Comparison of ENCODE assay signal across 17 cellular contexts in the genomic region with DNA sequence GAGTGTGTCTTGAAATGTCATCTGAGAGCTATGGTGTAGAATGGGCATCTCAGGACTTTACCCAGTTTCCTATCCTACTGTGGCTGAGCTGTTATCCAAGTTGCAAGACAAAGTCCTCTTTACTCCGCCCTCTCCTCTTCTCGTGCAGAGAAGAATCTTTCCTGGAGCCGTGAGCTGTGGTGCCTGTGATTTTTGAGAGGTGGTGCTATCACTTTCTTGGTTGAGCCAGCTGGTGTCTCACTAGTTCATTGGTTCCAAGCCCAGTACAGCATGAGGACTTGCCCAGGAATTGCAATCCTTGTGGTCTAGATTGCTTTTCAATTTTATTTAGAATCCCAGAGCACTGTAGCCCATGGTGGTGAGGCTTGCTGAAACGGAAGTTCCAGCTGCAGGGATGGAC.
DNase-seq lines count a peak whose midpoint lies in the region; ATAC-seq lines count a peak whose summit lies in the region.
"Had no signal": no experiment of that assay in that cellular context is flagged by ENCODE, and none has a peak within 500 bp of the region (broad histone marks: within the 10 kb centered on the region; RNA-seq: fewer than 3 reads in every experiment).

No MANE protein-coding gene starts in this region.

- no peak overlapping the region for H4K5ac ChIP-seq in mesendoderm (ENCODE audit: low read length)

- H3K56ac ChIP-seq in mesendoderm (ENCODE audit: low read length): no peak overlapping the region

- no peak overlapping the region for H2BK120ac ChIP-seq in mesendoderm (ENCODE audit: low read depth, low read length)

- H3K79me2 ChIP-seq in mesendoderm (ENCODE audit: control insufficient read depth, insufficient read depth, low read length): no peaks in the 10 kb centered on the region

- no peak overlapping the region for H3K4me2 ChIP-seq in mesendoderm (ENCODE audit: low read length)
- H3K4me2 ChIP-seq: PC-9 had no signal

- no peaks in the 10 kb centered on the region for H3K79me1 ChIP-seq in mesendoderm (ENCODE audit: low read length)

- no peak overlapping the region for H3K9ac ChIP-seq in mesendoderm (ENCODE audit: low read length)

- H3K27me3 ChIP-seq in MG63 (no peaks in the 10 kb centered on the region; the same call in 1 of the 2 replicates), mesendoderm (ENCODE audit: insufficient read depth, low read length, poor library complexity) (no peaks in the 10 kb centered on the region)
- H3K27me3 ChIP-seq: BE2C, cardiac muscle cell, esophagus muscularis mucosa had no signal

- H3K4me3 ChIP-seq in MG63 (no peak overlapping the region), mesendoderm (ENCODE audit: low read length) (no peak overlapping the region)
- H3K4me3 ChIP-seq: cardiac muscle cell, esophagus muscularis mucosa, PC-9 had no signal

- H3K4ac ChIP-seq in mesendoderm (ENCODE audit: low read depth, low read length): no peak overlapping the region

- H3K9me3 ChIP-seq in MG63: no peaks in the 10 kb centered on the region
- H3K9me3 ChIP-seq: esophagus muscularis mucosa had no signal

- H3K18ac ChIP-seq in mesendoderm (ENCODE audit: low read length): no peak overlapping the region

- H3K36me3 ChIP-seq in MG63 (no peaks in the 10 kb centered on the region), mesendoderm (ENCODE audit: control insufficient read depth, insufficient read depth, low read length) (no peaks in the 10 kb centered on the region)
- H3K36me3 ChIP-seq: BE2C, cardiac muscle cell, esophagus muscularis mucosa had no signal

- peak; percentile 37 for DNase-seq in Daoy (ENCODE audit: low read depth)
- DNase-seq in MG63: peak; percentile 29
- DNase-seq in cerebellar cortex (ENCODE audit: low spot score): peak; percentile 8
- DNase-seq in mesendoderm: peak; percentile 80
- no peak for DNase-seq in T-helper 2 cell
- DNase-seq in Right ventricle myocardium inferior (ENCODE audit: missing footprints): no peak
- no peak for DNase-seq in amniotic stem cell (lab: John Stamatoyannopoulos, UW)
- DNase-seq in NCI-H1105 treated with DMSO at 0.1 percent for 48 hours (lab: John Stamatoyannopoulos, UW): no peak
- DNase-seq: activated B cell treated with CpG ODN at 0.5 μM for 24 hours; activated CD8-positive, alpha-beta memory T cell treated with anti-CD3 and anti-CD28 coated beads for 24 hours; BE2C; NCI-H187; PC-9; stimulated activated naive CD4-positive, alpha-beta T cell treated with Interleukin-2 at 50 U/mL for 16 hours; trophoblast cell had no signal

- no peak overlapping the region for H3K23ac ChIP-seq in mesendoderm (ENCODE audit: low read length)

- H3K27ac ChIP-seq in mesendoderm (ENCODE audit: low read depth, low read length): no peak overlapping the region
- H3K27ac ChIP-seq: cardiac muscle cell, esophagus muscularis mucosa, PC-9 had no signal

- H3K4me1 ChIP-seq in mesendoderm (ENCODE audit: control insufficient read depth, low read depth, low read length): no peaks in the 10 kb centered on the region
- H3K4me1 ChIP-seq: BE2C, esophagus muscularis mucosa had no signal

- no peak overlapping the region for H4K8ac ChIP-seq in mesendoderm (ENCODE audit: low read depth, low read length)

- intact Hi-C loops in Right ventricle myocardium inferior (cut with DNase I): no loop called here

- H2BK15ac ChIP-seq in mesendoderm (replicated peaks; ENCODE audit: low read depth): no peak overlapping the region

- ATAC-seq in Right ventricle myocardium inferior: no peak

- no peak overlapping the region for H2AK5ac ChIP-seq in mesendoderm (ENCODE audit: low read length)

- no peak overlapping the region for H2BK5ac ChIP-seq in mesendoderm (ENCODE audit: low read length)

- no CpG with 5 or more reads among the region's 4 CpGs for WGBS in mesendoderm (ENCODE audit: extremely low coverage, insufficient coverage, low lambda C conversion rate)

Comparison
In these comparisons a context has a peak if more than half of its experiments do, and no peak if none do; other contexts are left out.
1. DNase-seq: peak in Daoy (single experiment), MG63 (single experiment), cerebellar cortex (single experiment) and mesendoderm (single experiment); none in T-helper 2 cell (0 of 5), Right ventricle myocardium inferior (single experiment), amniotic stem cell (single experiment) and NCI-H1105 treated with DMSO at 0.1 percent for 48 hours (single experiment).